ENCODE assay signal across 7 cellular contexts in the genomic region with DNA sequence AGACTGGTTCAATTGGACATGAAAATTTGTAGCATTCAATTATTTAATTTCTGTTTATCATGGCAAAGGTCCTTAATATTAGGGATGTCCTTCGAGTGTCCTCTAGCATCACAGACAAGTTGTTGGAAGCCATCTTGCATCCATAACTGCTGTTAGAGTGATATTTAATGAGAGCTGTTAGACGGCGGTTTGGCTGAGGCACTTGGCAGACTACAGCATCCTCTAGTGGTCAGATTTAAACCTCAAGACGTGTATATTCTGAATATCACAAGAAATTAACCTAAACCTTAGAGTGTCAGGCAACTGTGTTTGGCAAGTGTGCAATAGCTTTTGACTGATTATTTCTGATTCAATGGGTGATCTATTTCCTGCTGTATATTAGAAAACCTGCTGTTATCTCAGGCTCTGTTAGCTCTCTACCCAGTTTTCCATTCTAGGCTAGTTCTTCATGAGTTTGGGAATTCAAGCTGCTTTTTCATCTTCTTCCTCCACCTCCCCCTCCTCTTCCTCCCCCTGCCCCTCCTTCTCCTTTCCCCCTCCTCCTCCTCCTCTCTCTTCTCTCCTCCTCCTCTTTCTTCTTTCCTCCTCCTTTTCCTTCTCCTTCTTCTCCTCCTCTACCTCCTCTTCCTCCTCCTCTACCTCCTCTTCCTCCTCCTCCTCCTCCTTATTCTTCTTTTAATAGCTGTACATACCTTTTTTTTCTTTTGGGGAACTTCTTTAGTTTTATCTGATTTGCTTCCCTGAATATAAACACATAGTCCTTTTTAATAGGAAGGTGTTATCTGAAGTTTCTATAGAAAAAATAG. TPM values are rescaled to one million over a fixed set of nuclear protein-coding genes. Genes with fewer than 3 reads are reported as not detected.
DNase-seq lines count a peak whose midpoint lies in the region; ATAC-seq and TF ChIP-seq lines count a peak whose summit lies in the region.

No MANE protein-coding gene starts in this region.

- in situ Hi-C loops in IMR-90 (cut with MboI; ENCODE audit: low sequenced_read_pairs): loop anchor here (5.0 kb wide), 1 partner anchor 196 kb away; no protein-coding TSS in a partner anchor

- no peak overlapping the region for H3K4me3 ChIP-seq in IMR-90 (ENCODE audit: insufficient read depth, low read depth, low read length)
- H3K4me3 ChIP-seq in left ventricle myocardium inferior: no peak overlapping the region

- H3K4ac ChIP-seq in IMR-90 (ENCODE audit: low read depth, low read length): no peak overlapping the region

- H3K9me3 ChIP-seq in IMR-90 (ENCODE audit: control insufficient read depth, insufficient read depth, low read length) (no peaks in the 10 kb centered on the region), left ventricle myocardium inferior (replicated peaks) (no peaks in the 10 kb centered on the region)

- peak; percentile 89 for TF ChIP-seq RAD21 in IMR-90 (IDR thresholded peaks at IDR 0.05; ENCODE audit: low read length)

- CTCF ChIA-PET in IMR-90 (lab: Yijun Ruan, JAX): interaction anchor here (1.0 to 1.5 kb wide), 9 partner anchors 10 to 247 kb away, joined by 3 to 16 read pairs (median 3); no protein-coding TSS in a partner anchor

- no peak overlapping the region for H2BK120ac ChIP-seq in IMR-90 (ENCODE audit: low read depth, low read length)

- H2BK20ac ChIP-seq in IMR-90 (ENCODE audit: low read depth, low read length): no peak overlapping the region

- no peak overlapping the region for H4K8ac ChIP-seq in IMR-90 (ENCODE audit: low read depth in 2 of 2, low read length in 2 of 2)

- intact Hi-C loops in IMR-90 (cut with micrococcal nuclease): loop anchor here (1.0 to 10.0 kb wide), 3 partner anchors 195 to 598 kb away; no protein-coding TSS in a partner anchor
- intact Hi-C loops in left ventricle myocardium inferior (cut with micrococcal nuclease): loop anchor here (5.0 kb wide), 1 partner anchor 196 kb away; no protein-coding TSS in a partner anchor

- H3K9me3 Mint-ChIP-seq in activated naive CD8-positive, alpha-beta T cell treated with anti-CD3 and anti-CD28 coated beads, Interleukin-2, amount 50 U/mL, for 24 hours: no peaks in the 10 kb centered on the region

- POLR2A ChIA-PET in IMR-90 (lab: Charles Lee; ENCODE audit: unreplicated experiment): no interaction called here

- H3K27me3 ChIP-seq in IMR-90 (ENCODE audit: control insufficient read depth, insufficient read depth, low read length) (no peaks in the 10 kb centered on the region), left ventricle myocardium inferior (ENCODE audit: low read depth) (peaks cover 32% of the 10 kb centered on the region)

- H4K5ac ChIP-seq in IMR-90 (ENCODE audit: low read depth, low read length): no peak overlapping the region

- H2BK15ac ChIP-seq in IMR-90 (ENCODE audit: low read depth, low read length): no peak overlapping the region

- H3K4me3 Mint-ChIP-seq in activated naive CD8-positive, alpha-beta T cell treated with anti-CD3 and anti-CD28 coated beads, Interleukin-2, amount 50 U/mL, for 24 hours: no peak overlapping the region

- no peaks in the 10 kb centered on the region for H3K4me1 Mint-ChIP-seq in activated naive CD8-positive, alpha-beta T cell treated with anti-CD3 and anti-CD28 coated beads, Interleukin-2, amount 50 U/mL, for 24 hours

- H4K91ac ChIP-seq in IMR-90 (ENCODE audit: insufficient read depth, low read depth, low read length): no peak overlapping the region

- H3K4me1 ChIP-seq in IMR-90 (ENCODE audit: control insufficient read depth, insufficient read depth, low read length): no peaks in the 10 kb centered on the region
- H3K4me1 ChIP-seq in left ventricle myocardium inferior: no peaks in the 10 kb centered on the region

- H2AK9ac ChIP-seq in IMR-90 (replicated peaks; ENCODE audit: low read depth, low read length, poor library complexity): no peak overlapping the region

- no peaks in the 10 kb centered on the region for H3K36me3 Mint-ChIP-seq in activated naive CD8-positive, alpha-beta T cell treated with anti-CD3 and anti-CD28 coated beads, Interleukin-2, amount 50 U/mL, for 24 hours (ENCODE audit: low read depth)

- H3K4me2 ChIP-seq in IMR-90 (ENCODE audit: low read depth, low read length): no peak overlapping the region

- H2BK5ac ChIP-seq in IMR-90 (ENCODE audit: low read depth, low read length, poor library complexity, severe bottlenecking): no peak overlapping the region

- H3K9me1 ChIP-seq in IMR-90 (ENCODE audit: insufficient read depth, low read length): no peaks in the 10 kb centered on the region

- dilution Hi-C loops in IMR-90 (cut with HindIII; ENCODE audit: low sequenced_read_pairs, unreplicated experiment): no loop called here

- 0 out of 2 replicates have a peak, but pooled peaks have one; percentile 20 for TF ChIP-seq POLR2A in IMR-90 (IDR thresholded peaks at IDR 0.05; ENCODE audit: low read depth, low read length)

- no peaks in the 10 kb centered on the region for H4K20me1 ChIP-seq in IMR-90 (ENCODE audit: insufficient read depth, low read length)

- BruUV-seq in IMR-90 (replicated peaks; lab: Mats Ljungman, UMichigan): no TSS peak

- WGBS in IMR-90 (ENCODE audit: extremely low coverage in 2 of 2, insufficient read length in 1 of 2), 2 experiments: no CpG with 5 or more reads among the region's 4 CpGs

- TF ChIP-seq CTCF in GM10266 (IDR thresholded peaks at IDR 0.05; ENCODE audit: control insufficient read depth, insufficient read depth, low read depth, missing control alignments): peak; percentile 74
- TF ChIP-seq CTCF in IMR-90 (conservative IDR thresholded peaks at IDR 0.05; ENCODE audit: low read depth, low read length): peak; percentile 93
- TF ChIP-seq CTCF in left ventricle myocardium inferior (IDR thresholded peaks at IDR 0.05; ENCODE audit: borderline replicate concordance): peak; percentile 87

- DNase-seq in GM10266 (ENCODE audit: extremely low spot score) (peak; percentile 33), IMR-90 (peak; percentile 61), NOMO-1 treated with dmso at 0.1 percent for 144 hours (lab: John Stamatoyannopoulos, UW; ENCODE audit: unreplicated experiment) (peak; percentile 30), left ventricle myocardium inferior (peak; percentile 17), renal cortical epithelial cell (ENCODE audit: low read depth) (peak; percentile 57)
- DNase-seq in activated naive CD8-positive, alpha-beta T cell treated with anti-CD3 and anti-CD28 coated beads, Interleukin-2, amount 50 U/mL, for 24 hours: peak; percentile 29

- H3K9ac ChIP-seq in IMR-90 (ENCODE audit: low read depth, low read length): no peak overlapping the region

- H3K27ac ChIP-seq in IMR-90 (ENCODE audit: insufficient read depth, low read length): no peak overlapping the region
- no peak overlapping the region for H3K27ac ChIP-seq in left ventricle myocardium inferior (replicated peaks)

- H3K27ac Mint-ChIP-seq in activated naive CD8-positive, alpha-beta T cell treated with anti-CD3 and anti-CD28 coated beads, Interleukin-2, amount 50 U/mL, for 24 hours: no peak overlapping the region

- H3K79me1 ChIP-seq in IMR-90 (ENCODE audit: low read depth in 1 of 2, low read length in 2 of 2): no peaks in the 10 kb centered on the region

- H2AFZ ChIP-seq in IMR-90 (replicated peaks; ENCODE audit: low read length, poor library complexity): no peak overlapping the region

- peaks cover 2% of the 10 kb centered on the region for H3K27me3 Mint-ChIP-seq in activated naive CD8-positive, alpha-beta T cell treated with anti-CD3 and anti-CD28 coated beads, Interleukin-2, amount 50 U/mL, for 24 hours

- H3K23ac ChIP-seq in IMR-90 (ENCODE audit: low read depth, low read length): no peak overlapping the region

- ATAC-seq in GM21619 (IDR thresholded peaks at IDR 0.05; ENCODE audit: unreplicated experiment) (peak; percentile 87), IMR-90 (ENCODE audit: low read depth) (peak; percentile 85)
- ATAC-seq in activated naive CD8-positive, alpha-beta T cell treated with anti-CD3 and anti-CD28 coated beads, Interleukin-2, amount 50 U/mL, for 24 hours: peak; percentile 90

- no peak overlapping the region for H3K18ac ChIP-seq in IMR-90 (ENCODE audit: low read depth, low read length)

- no peak overlapping the region for H2AK5ac ChIP-seq in IMR-90 (ENCODE audit: low read depth, low read length)

- no peak overlapping the region for H3K56ac ChIP-seq in IMR-90 (ENCODE audit: extremely low read depth, insufficient read depth, low read length)

- H3K36me3 ChIP-seq in IMR-90 (ENCODE audit: control insufficient read depth, insufficient read depth, low read length): no peaks in the 10 kb centered on the region
- H3K36me3 ChIP-seq in left ventricle myocardium inferior: no peaks in the 10 kb centered on the region

- H3K14ac ChIP-seq in IMR-90 (replicated peaks; ENCODE audit: low read depth, low read length): no peak overlapping the region

TF ChIP-seq in IMR-90, 13 proteins besides CTCF, POLR2A, EP300 and RAD21:
- TF ChIP-seq SMC3 (IDR thresholded peaks at IDR 0.05; ENCODE audit: low read depth, low read length): peak; percentile 63
- no peak for TF ChIP-seq NFE2L2 (IDR thresholded peaks at IDR 0.05; ENCODE audit: low read depth, low read length)

RNA-seq across cellular contexts. Expression of a gene that starts 8.6 kb away (rescaled TPM):
- not detected in 2 replicates for total RNA-seq in IMR-90 (2012; rRNA removed)
- polyA plus RNA-seq in IMR-90 (2012; rRNA removed): not detected in 2 replicates
- not detected in 2 replicates for polyA plus RNA-seq in IMR-90 (2012; cell fraction: cytosol; rRNA removed)
- polyA plus RNA-seq in IMR-90 (2012; cell fraction: nucleus; rRNA removed; ENCODE audit: low replicate concordance): not detected in 2 replicates
- 1.2 TPM for total RNA-seq in left ventricle myocardium inferior
- total RNA-seq in renal cortical epithelial cell: 0.40 and 8.2 TPM in 2 replicates

RNA-seq across cellular contexts. Expression of a gene that starts 40.4 kb away (rescaled TPM):
- total RNA-seq in IMR-90 (2012; rRNA removed): under 0.01 TPM in 1 of 2 replicates, not detected in the other
- not detected in 2 replicates for polyA plus RNA-seq in IMR-90 (2012; rRNA removed)
- polyA plus RNA-seq in IMR-90 (2012; cell fraction: cytosol; rRNA removed): not detected in 2 replicates
- polyA plus RNA-seq in IMR-90 (2012; cell fraction: nucleus; rRNA removed; ENCODE audit: low replicate concordance): not detected in 2 replicates
- 0.41 TPM for total RNA-seq in left ventricle myocardium inferior
- total RNA-seq in renal cortical epithelial cell: not detected in 2 replicates

RNA-seq across cellular contexts. Expression of a gene that starts 55.6 kb away (rescaled TPM):
- not detected in 2 replicates for total RNA-seq in IMR-90 (2012; rRNA removed)
- polyA plus RNA-seq in IMR-90 (2012; rRNA removed): not detected in 2 replicates
- polyA plus RNA-seq in IMR-90 (2012; cell fraction: cytosol; rRNA removed): not detected in 2 replicates
- not detected in 2 replicates for polyA plus RNA-seq in IMR-90 (2012; cell fraction: nucleus; rRNA removed; ENCODE audit: low replicate concordance)
- not detected for total RNA-seq in left ventricle myocardium inferior
- total RNA-seq in renal cortical epithelial cell: not detected in 2 replicates
